25 cellular contexts compared by ENCODE assay signal in the genomic region with DNA sequence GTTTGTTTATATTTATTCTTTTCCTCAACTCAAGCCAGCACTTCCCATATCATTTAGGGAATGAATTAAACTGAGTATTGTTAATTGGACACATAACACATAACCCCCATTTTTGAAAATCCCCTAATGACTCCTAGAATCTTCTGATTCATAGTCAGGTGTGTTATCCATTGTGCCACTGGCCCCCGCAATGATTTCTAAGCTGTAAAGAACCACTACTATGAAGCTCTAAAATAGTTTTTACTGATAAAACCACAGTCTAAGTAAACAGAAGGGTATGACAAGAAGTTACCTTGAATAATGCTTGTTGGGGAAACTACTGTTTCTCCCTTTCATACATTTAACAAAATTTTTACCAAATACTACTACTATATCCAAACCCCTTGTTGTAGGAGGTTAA.
"Had no signal": no experiment of that assay in that cellular context is flagged by ENCODE, and none has a peak within 500 bp of the region (broad histone marks: within the 10 kb centered on the region; RNA-seq: fewer than 3 reads in every experiment).

No MANE protein-coding gene starts in this region.

- H3K4me3 ChIP-seq: pancreas, prostate gland, right lobe of liver, sigmoid colon, stomach, thoracic aorta, thyroid gland, tibial nerve, upper lobe of left lung, vagina had no signal

- DNase-seq: naive thymus-derived CD8-positive, alpha-beta T cell; nephron progenitor cell; nucleus accumbens; pancreas; right cardiac atrium; right lobe of liver; sigmoid colon; small intestine; stimulated activated CD4-positive, alpha-beta T cell treated with anti-CD3 and anti-CD28 coated beads, Interleukin-15, amount 100 ng/mL, for 24 hours; stimulated activated CD4-positive, alpha-beta T cell treated with anti-CD3 and anti-CD28 coated beads, Interleukin-2, amount 100 ng/mL, for 24 hours; stimulated activated CD4-positive, alpha-beta T cell treated with anti-CD3 and anti-CD28 coated beads, Interleukin-2, amount 100 ng/mL, for 48 hours; stimulated activated CD4-positive, alpha-beta T cell treated with anti-CD3 and anti-CD28 coated beads, Interleukin-4, amount 100 ng/mL, for 24 hours; stimulated activated naive B cell treated with anti-CD40 and anti-IgM and Interleukin-4, amounts not matched to agents 10 μg/mL and 1 μg/mL and 100 μg/mL, for 72 hours; stimulated activated naive CD4-positive, alpha-beta T cell treated with Interleukin-2 at 50 U/mL for 16 hours; stomach; thyroid gland; trophoblast cell; upper lobe of left lung had no signal

- ATAC-seq: naive thymus-derived CD8-positive, alpha-beta T cell; natural killer cell treated with Interleukin-12 subunit alpha and Interleukin-12 subunit beta and Interleukin-15 and Interleukin-18, amount 100 ng/mL, for 72 hours; pancreas; right cardiac atrium; right lobe of liver; stimulated activated effector memory CD8-positive, alpha-beta T cell treated with anti-CD3 and anti-CD28 coated beads, Interleukin-12 subunit alpha, Interleukin-12 subunit beta, amount 100 ng/mL, for 72 hours; stimulated activated naive B cell treated with anti-CD40 and anti-IgM and Interleukin-4, amounts not matched to agents 10 μg/mL and 1 μg/mL and 100 μg/mL, for 72 hours had no signal

- H3K4me1 ChIP-seq: pancreas, prostate gland, right lobe of liver, sigmoid colon, tibial nerve, vagina had no signal

- H3K9me3 ChIP-seq: neutrophil, pancreas, prostate gland, right lobe of liver, sigmoid colon, stomach, thoracic aorta, thyroid gland, tibial nerve, upper lobe of left lung, vagina had no signal

- H3K27ac ChIP-seq: neutrophil, pancreas, prostate gland, right lobe of liver, sigmoid colon, stomach, thoracic aorta, thyroid gland, tibial nerve, upper lobe of left lung, vagina had no signal

- H3K27me3 ChIP-seq: neutrophil, pancreas, right lobe of liver, sigmoid colon, stomach, thyroid gland, tibial nerve, upper lobe of left lung, vagina had no signal
